In genomic region chr4:85726555-85726954, GRCh38 we compare ENCODE assay signal across 17 cellular contexts.
DNase-seq lines count a peak whose midpoint lies in the region; ATAC-seq and TF ChIP-seq lines count a peak whose summit lies in the region.
"Had no signal": no experiment of that assay in that cellular context is flagged by ENCODE, and none has a peak within 500 bp of the region (broad histone marks: within the 10 kb centered on the region; RNA-seq: fewer than 3 reads in every experiment).

No MANE protein-coding gene starts in this region.

- no peak for TF ChIP-seq POLR2A in breast epithelium (IDR thresholded peaks at IDR 0.05)

- peaks cover 49% of the 10 kb centered on the region for H3K4me1 ChIP-seq in Karpas-422 (ENCODE audit: low read length)
- peaks cover 83% of the 10 kb centered on the region for H3K4me1 ChIP-seq in adipocyte (ENCODE audit: control insufficient read depth, insufficient read depth, low read length)
- peaks cover 5 to 9% of the 10 kb centered on the region in 2 donors for H3K4me1 ChIP-seq in muscle layer of duodenum (ENCODE audit: control insufficient read depth in 1 of 2, insufficient read depth in 2 of 2, low read length in 2 of 2)
- peaks cover 0 to 6% of the 10 kb centered on the region in 2 donors for H3K4me1 ChIP-seq in breast epithelium
- H3K4me1 ChIP-seq: Caco-2, parathyroid adenoma, SJSA1 had no signal

- ATAC-seq in GM21737 (IDR thresholded peaks at IDR 0.05; ENCODE audit: unreplicated experiment) = no peak
- ATAC-seq: PC-3 had no signal

- no peak overlapping the region for H2AFZ ChIP-seq in Karpas-422 (ENCODE audit: low read length)
- H2AFZ ChIP-seq: parathyroid adenoma had no signal

- H3K9me3 ChIP-seq in Karpas-422 (ENCODE audit: low read length) (no peaks in the 10 kb centered on the region), adipocyte (ENCODE audit: control insufficient read depth, low read length) (no peaks in the 10 kb centered on the region), muscle layer of duodenum (ENCODE audit: control insufficient read depth in 1 of 2, low read length in 2 of 2) (no peaks in the 10 kb centered on the region), breast epithelium (no peaks in the 10 kb centered on the region)
- H3K9me3 ChIP-seq: Caco-2, SJSA1 had no signal

- no peak overlapping the region for H3K4me3 ChIP-seq in Karpas-422 (ENCODE audit: low read length)
- H3K4me3 ChIP-seq in adipocyte (ENCODE audit: low read length) = peak overlapping the region; percentile 48
- H3K4me3 ChIP-seq in muscle layer of duodenum (ENCODE audit: low read depth in 1 of 2, low read length in 2 of 2) = no peak overlapping the region
- no peak overlapping the region for H3K4me3 ChIP-seq in breast epithelium
- H3K4me3 ChIP-seq: SJSA1 had no signal

- no peaks in the 10 kb centered on the region for H3K9me2 ChIP-seq in Karpas-422 (replicated peaks; ENCODE audit: insufficient read depth, low read length)

- intact Hi-C loops in breast epithelium (cut with DNase I; ENCODE audit: low total_unique reads) = no loop called here

- DNase-seq in Karpas-422 (no peak), adipocyte (ENCODE audit: low read depth) (no peak), NCI-H1105 treated with DMSO at 0.1 percent for 48 hours (lab: John Stamatoyannopoulos, UW) (no peak), breast epithelium (ENCODE audit: low spot score in 2 of 2) (no peak)
- DNase-seq: activated naive CD4-positive, alpha-beta T cell treated with anti-CD3 and anti-CD28 coated beads, Interleukin-2, amount 50 U/mL, for 16 hours; activated T-cell treated with anti-CD3 and anti-CD28 coated beads, Interleukin-2, amount 50 U/mL, for 48 hours; Caco-2; EL; glutamatergic neuron; NCI-H1417; NCI-H69; PC-3 had no signal

- H3K79me2 ChIP-seq in Karpas-422 (ENCODE audit: low read length) = peaks cover 27% of the 10 kb centered on the region
- H3K79me2 ChIP-seq: parathyroid adenoma had no signal

- no peak overlapping the region for H3K9ac ChIP-seq in Karpas-422 (ENCODE audit: low read length)
- H3K9ac ChIP-seq in adipocyte (ENCODE audit: low read length) = peak overlapping the region; percentile 50
- H3K9ac ChIP-seq: parathyroid adenoma had no signal

- H3K4me2 ChIP-seq in Karpas-422 (ENCODE audit: low read depth, low read length, poor library complexity, severe bottlenecking) = no peak overlapping the region

- H3K27me3 ChIP-seq in Karpas-422 (ENCODE audit: low read length) = no peaks in the 10 kb centered on the region
- no peaks in the 10 kb centered on the region for H3K27me3 ChIP-seq in adipocyte (replicated peaks; ENCODE audit: control insufficient read depth, insufficient read depth, low read length)
- no peaks in the 10 kb centered on the region for H3K27me3 ChIP-seq in muscle layer of duodenum (ENCODE audit: low read depth, low read length)
- H3K27me3 ChIP-seq in breast epithelium = no peaks in the 10 kb centered on the region
- H3K27me3 ChIP-seq: SJSA1 had no signal

- no peaks in the 10 kb centered on the region for H4K20me1 ChIP-seq in Karpas-422 (ENCODE audit: insufficient read depth, low read depth, low read length)

- TF ChIP-seq CTCF in breast epithelium (IDR thresholded peaks at IDR 0.05) = no peak

- H3K36me3 ChIP-seq in Karpas-422 (ENCODE audit: insufficient read depth, low read length) (no peaks in the 10 kb centered on the region), adipocyte (ENCODE audit: control insufficient read depth, insufficient read depth, low read length, severe bottlenecking) (no peaks in the 10 kb centered on the region), muscle layer of duodenum (ENCODE audit: control insufficient read depth in 1 of 2, insufficient read depth in 2 of 2, low read length in 2 of 2) (no peaks in the 10 kb centered on the region), breast epithelium (no peaks in the 10 kb centered on the region)
- H3K36me3 ChIP-seq: SJSA1 had no signal

- H3K27ac ChIP-seq in Karpas-422 (ENCODE audit: low read length) (peak overlapping the region; percentile 85; the same call in 1 of the 2 replicates), muscle layer of duodenum (ENCODE audit: low read length) (peak overlapping the region; percentile 80), temporal lobe (ENCODE audit: low read depth, low read length) (peak overlapping the region; percentile 19), breast epithelium (peak overlapping the region in 1 of 2 donors; percentile 52)
- H3K27ac ChIP-seq: parathyroid adenoma, SJSA1 had no signal
